ENCODE assay signal across 8 cellular contexts in the genomic region with DNA sequence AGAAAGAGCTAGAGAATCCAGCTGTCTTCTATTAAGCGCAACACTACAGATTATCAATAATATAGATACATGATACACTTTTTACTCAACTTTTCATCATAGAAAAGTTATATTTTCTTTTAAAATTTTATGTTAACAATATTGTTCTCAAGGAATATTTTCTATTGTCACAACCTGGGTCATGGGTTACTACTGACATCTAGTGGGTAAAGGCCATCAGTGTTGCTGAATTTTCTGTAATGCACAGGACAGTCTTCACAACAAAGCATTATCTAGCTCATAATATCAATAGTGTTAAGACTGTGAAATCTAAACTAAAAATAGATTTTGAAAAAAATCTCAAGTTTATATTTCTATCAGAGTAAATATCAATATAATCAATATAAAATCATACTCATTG.
DNase-seq lines count a peak whose midpoint lies in the region; ATAC-seq, FAIRE-seq and TF ChIP-seq lines count a peak whose summit lies in the region.

No MANE protein-coding gene starts in this region.

- H3K9me2 ChIP-seq in PC-9 (ENCODE audit: insufficient read depth): no peaks in the 10 kb centered on the region

- H2AFZ ChIP-seq in PC-9: no peak overlapping the region

- no peaks in the 10 kb centered on the region for H3K4me1 Mint-ChIP-seq in natural killer cell
- H3K4me1 Mint-ChIP-seq in activated T-helper 1 cell treated with anti-CD3 and anti-CD28 coated beads, Interleukin-12 subunit alpha, Interleukin-12 subunit beta, Interleukin-2, Interleukin-4 antibody, amounts not matched to agents 30 ng/mL and 10 ng/mL and 1 ng/mL, durations not matched to agents 14 hours and 24 hours and 36 hours (ENCODE audit: low read depth): no peaks in the 10 kb centered on the region

- no peaks in the 10 kb centered on the region for H4K20me1 ChIP-seq in PC-9 (ENCODE audit: insufficient read depth)

- no peaks in the 10 kb centered on the region for H3K79me2 ChIP-seq in PC-9 (ENCODE audit: low read depth)

- H3K9me3 ChIP-seq in PC-9 (ENCODE audit: insufficient read depth, low read depth) (no peaks in the 10 kb centered on the region), small intestine (ENCODE audit: control insufficient read depth, low read depth) (no peaks in the 10 kb centered on the region)

- no peaks in the 10 kb centered on the region for H3F3A ChIP-seq in PC-9 (ENCODE audit: insufficient read depth, low read depth)

- TF ChIP-seq CTCF in 22Rv1 (IDR thresholded peaks at IDR 0.05) (peak; percentile 77), PC-9 (conservative IDR thresholded peaks at IDR 0.05) (peak; percentile 79), fibroblast of the aortic adventitia (IDR thresholded peaks at IDR 0.05; ENCODE audit: insufficient read depth, low read length) (peak; percentile 43), natural killer cell (IDR thresholded peaks at IDR 0.05) (no peak)

- no peaks in the 10 kb centered on the region for H3K36me3 ChIP-seq in PC-9 (ENCODE audit: low read depth)
- no peaks in the 10 kb centered on the region for H3K36me3 ChIP-seq in small intestine (ENCODE audit: control insufficient read depth in 2 of 2, insufficient read depth in 2 of 2, low read length in 2 of 2)

- H3K9me3 Mint-ChIP-seq in natural killer cell: peaks cover 3% of the 10 kb centered on the region in 2 donors
- H3K9me3 Mint-ChIP-seq in activated T-helper 1 cell treated with anti-CD3 and anti-CD28 coated beads, Interleukin-12 subunit alpha, Interleukin-12 subunit beta, Interleukin-2, Interleukin-4 antibody, amounts not matched to agents 30 ng/mL and 10 ng/mL and 1 ng/mL, durations not matched to agents 14 hours and 24 hours and 36 hours: peaks cover 3% of the 10 kb centered on the region

- no peak overlapping the region for H3K4me3 Mint-ChIP-seq in natural killer cell
- H3K4me3 Mint-ChIP-seq in activated T-helper 1 cell treated with anti-CD3 and anti-CD28 coated beads, Interleukin-12 subunit alpha, Interleukin-12 subunit beta, Interleukin-2, Interleukin-4 antibody, amounts not matched to agents 30 ng/mL and 10 ng/mL and 1 ng/mL, durations not matched to agents 14 hours and 24 hours and 36 hours: no peak overlapping the region

- H3K36me3 Mint-ChIP-seq in natural killer cell: no peaks in the 10 kb centered on the region
- no peaks in the 10 kb centered on the region for H3K36me3 Mint-ChIP-seq in activated T-helper 1 cell treated with anti-CD3 and anti-CD28 coated beads, Interleukin-12 subunit alpha, Interleukin-12 subunit beta, Interleukin-2, Interleukin-4 antibody, amounts not matched to agents 30 ng/mL and 10 ng/mL and 1 ng/mL, durations not matched to agents 14 hours and 24 hours and 36 hours (ENCODE audit: low read depth)

- POLR2A ChIA-PET in PC-9 (lab: Charles Lee; ENCODE audit: unreplicated experiment): no interaction called here

- no TSS peak for BruUV-seq in PC-9 (replicated peaks; lab: Mats Ljungman, UMichigan)

- no peak for DNase-seq in PC-9
- DNase-seq in fibroblast of the aortic adventitia (ENCODE audit: low read depth): peak; percentile 13
- no peak for DNase-seq in natural killer cell
- no peak for DNase-seq in germinal center (ENCODE audit: low spot score)
- no peak for DNase-seq in activated T-helper 1 cell treated with anti-CD3 and anti-CD28 coated beads, Interleukin-12 subunit alpha, Interleukin-12 subunit beta, Interleukin-2, Interleukin-4 antibody, amounts not matched to agents 30 ng/mL and 10 ng/mL and 1 ng/mL, durations not matched to agents 14 hours and 24 hours and 36 hours (ENCODE audit: low spot score)
- no peak for DNase-seq in small intestine

- ATAC-seq in natural killer cell: no peak

- 78 to 86% (median 84%) methylated on average over 1 of the region's 1 CpG for WGBS in small intestine, 3 donors

- H3K27ac Mint-ChIP-seq in natural killer cell: no peak overlapping the region
- no peak overlapping the region for H3K27ac Mint-ChIP-seq in activated T-helper 1 cell treated with anti-CD3 and anti-CD28 coated beads, Interleukin-12 subunit alpha, Interleukin-12 subunit beta, Interleukin-2, Interleukin-4 antibody, amounts not matched to agents 30 ng/mL and 10 ng/mL and 1 ng/mL, durations not matched to agents 14 hours and 24 hours and 36 hours

- H3K27me3 Mint-ChIP-seq in natural killer cell (ENCODE audit: low read depth in 2 of 2): peaks cover 0 to 3% of the 10 kb centered on the region in 2 donors
- no peaks in the 10 kb centered on the region for H3K27me3 Mint-ChIP-seq in activated T-helper 1 cell treated with anti-CD3 and anti-CD28 coated beads, Interleukin-12 subunit alpha, Interleukin-12 subunit beta, Interleukin-2, Interleukin-4 antibody, amounts not matched to agents 30 ng/mL and 10 ng/mL and 1 ng/mL, durations not matched to agents 14 hours and 24 hours and 36 hours (ENCODE audit: insufficient read depth)

- no peak overlapping the region for H3K27ac ChIP-seq in 22Rv1
- no peak overlapping the region for H3K27ac ChIP-seq in PC-9
- no peak overlapping the region for H3K27ac ChIP-seq in small intestine (ENCODE audit: low read depth in 1 of 2, low read length in 1 of 2)

- CTCF ChIA-PET in PC-9 (lab: Charles Lee): no interaction called here

- H3K27me3 ChIP-seq in PC-9 (ENCODE audit: insufficient read depth, low read depth) (peaks cover 19% of the 10 kb centered on the region; the same call in 1 of the 2 replicates), small intestine (ENCODE audit: control insufficient read depth in 2 of 2, insufficient read depth in 2 of 2, low read length in 2 of 2) (no peaks in the 10 kb centered on the region)

- FAIRE-seq in G401.6 (lab: Jason Lieb, UNC): peak; percentile 92
- no peak for FAIRE-seq in small intestine (lab: Jason Lieb, UNC)

- intact Hi-C loops in PC-9 (cut with micrococcal nuclease; ENCODE audit: unreplicated experiment) (no loop called here), natural killer cell (cut with micrococcal nuclease) (no loop called here)
- intact Hi-C loops in activated T-helper 1 cell treated with anti-CD3 and anti-CD28 coated beads, Interleukin-12 subunit alpha, Interleukin-12 subunit beta, Interleukin-2, Interleukin-4 antibody, amounts not matched to agents 30 ng/mL and 10 ng/mL and 1 ng/mL, durations not matched to agents 14 hours and 24 hours and 36 hours (cut with micrococcal nuclease): no loop called here

- H3K4me3 ChIP-seq in PC-9 (no peak overlapping the region), fibroblast of the aortic adventitia (ENCODE audit: low read depth, low read length) (no peak overlapping the region), small intestine (ENCODE audit: low read depth in 1 of 2, low read length in 2 of 2) (no peak overlapping the region)

- no peak overlapping the region for H3K4me2 ChIP-seq in PC-9

- H3K4me1 ChIP-seq in PC-9 (replicated peaks; ENCODE audit: insufficient read depth) (no peaks in the 10 kb centered on the region), small intestine (ENCODE audit: control insufficient read depth in 2 of 2, insufficient read depth in 1 of 2, low read depth in 1 of 2, low read length in 1 of 2) (no peaks in the 10 kb centered on the region)
